ENCODE assay signal across 9 cellular contexts in genomic region chr7:139683137-139683871, GRCh38.
DNase-seq lines count a peak whose midpoint lies in the region; ATAC-seq and TF ChIP-seq lines count a peak whose summit lies in the region.
"Had no signal": no experiment of that assay in that cellular context is flagged by ENCODE, and none has a peak within 500 bp of the region (broad histone marks: within the 10 kb centered on the region; RNA-seq: fewer than 3 reads in every experiment).

No MANE protein-coding gene starts in this region.

- 0 out of 2 replicates have a peak overlapping the region, but pooled peaks have one; percentile 70 for H3K4me2 ChIP-seq in BLaER1

- TF ChIP-seq CTCF in left lung (IDR thresholded peaks at IDR 0.05): no peak

- H3K4me1 ChIP-seq in BLaER1 (peaks cover 37% of the 10 kb centered on the region), left lung (peaks cover 29 to 53% of the 10 kb centered on the region in 2 donors)

- peaks cover 11% of the 10 kb centered on the region for H3K9me3 Mint-ChIP-seq in activated naive CD8-positive, alpha-beta T cell treated with anti-CD3 and anti-CD28 coated beads, Interleukin-2, amount 10 ng/mL, durations not matched to agents 7 days and 5 days
- H3K9me3 Mint-ChIP-seq: central memory CD8-positive, alpha-beta T cell had no signal

- no peak overlapping the region for H3K27ac ChIP-seq in BLaER1
- H3K27ac ChIP-seq in left lung: peak overlapping the region; percentile 1 to 80

- peaks cover 28% of the 10 kb centered on the region; the same call in 1 of the 2 replicates for H4K20me1 ChIP-seq in BLaER1

- no peaks in the 10 kb centered on the region for H3K27me3 Mint-ChIP-seq in activated naive CD8-positive, alpha-beta T cell treated with anti-CD3 and anti-CD28 coated beads, Interleukin-2, amount 10 ng/mL, durations not matched to agents 7 days and 5 days
- H3K27me3 Mint-ChIP-seq: central memory CD8-positive, alpha-beta T cell had no signal

- no peaks in the 10 kb centered on the region for H3K27me3 ChIP-seq in BLaER1
- H3K27me3 ChIP-seq in left lung: no peaks in the 10 kb centered on the region

- H3K9ac ChIP-seq in BLaER1: no peak overlapping the region

- H3K4me3 Mint-ChIP-seq in activated naive CD8-positive, alpha-beta T cell treated with anti-CD3 and anti-CD28 coated beads, Interleukin-2, amount 10 ng/mL, durations not matched to agents 7 days and 5 days: no peak overlapping the region

- intact Hi-C loops in left lung (cut with DNase I): no loop called here

- POLR2A ChIA-PET in activated naive CD8-positive, alpha-beta T cell treated with anti-CD3 and anti-CD28 coated beads, Interleukin-2, amount 10 ng/mL, durations not matched to agents 7 days and 5 days (lab: Charles Lee): no interaction called here

- H3K4me3 ChIP-seq in BLaER1: no peak overlapping the region
- H3K4me3 ChIP-seq in left lung: no peak overlapping the region

- peaks cover 33% of the 10 kb centered on the region for H3K4me1 Mint-ChIP-seq in activated naive CD8-positive, alpha-beta T cell treated with anti-CD3 and anti-CD28 coated beads, Interleukin-2, amount 10 ng/mL, durations not matched to agents 7 days and 5 days

- no peak for DNase-seq in activated naive CD8-positive, alpha-beta T cell treated with anti-CD3 and anti-CD28 coated beads, Interleukin-2, amount 10 ng/mL, durations not matched to agents 7 days and 5 days
- DNase-seq in left lung: no peak
- DNase-seq in NCI-H2227 (lab: John Stamatoyannopoulos, UW; ENCODE audit: unreplicated experiment): no peak
- no peak for DNase-seq in dedifferentiated amniotic fluid mesenchymal stem cell (ENCODE audit: extremely low spot score)
- no peak for DNase-seq in putamen (ENCODE audit: low spot score)

- H3K36me3 Mint-ChIP-seq in activated naive CD8-positive, alpha-beta T cell treated with anti-CD3 and anti-CD28 coated beads, Interleukin-2, amount 10 ng/mL, durations not matched to agents 7 days and 5 days: peaks cover 26% of the 10 kb centered on the region

- H3K36me3 ChIP-seq in BLaER1: peaks cover 77% of the 10 kb centered on the region
- peaks cover 0 to 5% of the 10 kb centered on the region in 2 donors for H3K36me3 ChIP-seq in left lung

- H3K27ac Mint-ChIP-seq in activated naive CD8-positive, alpha-beta T cell treated with anti-CD3 and anti-CD28 coated beads, Interleukin-2, amount 10 ng/mL, durations not matched to agents 7 days and 5 days: peak overlapping the region; percentile 65

- H3K9me3 ChIP-seq in BLaER1 (peaks cover 48% of the 10 kb centered on the region), left lung (no peaks in the 10 kb centered on the region)

- ATAC-seq in GM21737 (IDR thresholded peaks at IDR 0.05; ENCODE audit: unreplicated experiment): peak; percentile 45
- ATAC-seq in activated naive CD8-positive, alpha-beta T cell treated with anti-CD3 and anti-CD28 coated beads, Interleukin-2, amount 10 ng/mL, durations not matched to agents 7 days and 5 days (ENCODE audit: low read depth): no peak
- ATAC-seq in left lung: no peak
- no peak for ATAC-seq in GM18868 (IDR thresholded peaks at IDR 0.05; ENCODE audit: unreplicated experiment)
